26 cellular contexts compared by ENCODE assay signal in genomic region chr5:144315994-144316634, GRCh38.
DNase-seq lines count a peak whose midpoint lies in the region; ATAC-seq, FAIRE-seq and TF ChIP-seq lines count a peak whose summit lies in the region.
"Had no signal": no experiment of that assay in that cellular context is flagged by ENCODE, and none has a peak within 500 bp of the region (broad histone marks: within the 10 kb centered on the region; RNA-seq: fewer than 3 reads in every experiment).

No MANE protein-coding gene starts in this region.

- H3K4me3 ChIP-seq in Caco-2 (ENCODE audit: low read depth, low read length), result no peak overlapping the region
- H3K4me3 ChIP-seq in GM12878, result no peak overlapping the region
- no peak overlapping the region for H3K4me3 ChIP-seq in mucosa of descending colon
- H3K4me3 ChIP-seq in upper lobe of left lung, result no peak overlapping the region
- H3K4me3 ChIP-seq: ascending aorta, dorsolateral prefrontal cortex, skin epidermis, upper lobe of right lung had no signal

- H3K9me3 Mint-ChIP-seq in Caco-2 (ENCODE audit: unreplicated experiment) (no peaks in the 10 kb centered on the region), T-cell (no peaks in the 10 kb centered on the region)
- H3K9me3 Mint-ChIP-seq: activated naive CD8-positive, alpha-beta T cell treated with anti-CD3 and anti-CD28 coated beads for 36 hours; memory B cell had no signal

- 0 out of 2 replicates have a peak, but pooled peaks cover 4% of the 10 kb centered on the region for H3K9me3 ChIP-seq in Caco-2
- H3K9me3 ChIP-seq in GM12878 (replicated peaks; ENCODE audit: control insufficient read depth, insufficient read depth, low read length), result no peaks in the 10 kb centered on the region
- no peaks in the 10 kb centered on the region for H3K9me3 ChIP-seq in mucosa of descending colon
- no peaks in the 10 kb centered on the region for H3K9me3 ChIP-seq in upper lobe of left lung
- H3K9me3 ChIP-seq: ascending aorta, upper lobe of right lung had no signal

- peak overlapping the region; percentile 18 for H3K27ac Mint-ChIP-seq in Caco-2 (ENCODE audit: unreplicated experiment)
- no peak overlapping the region for H3K27ac Mint-ChIP-seq in T-cell
- H3K27ac Mint-ChIP-seq: activated CD8-positive, alpha-beta memory T cell treated with anti-CD3 and anti-CD28 coated beads, Interleukin-2, amount 10 ng/mL, durations not matched to agents 7 days and 5 days; activated naive CD8-positive, alpha-beta T cell treated with anti-CD3 and anti-CD28 coated beads for 36 hours; memory B cell; naive B cell had no signal

- RAD21 ChIA-PET in GM12878 (lab: Charles Lee; ENCODE audit: unreplicated experiment), result no interaction called here

- peak; percentile 45 to 47 for DNase-seq in Caco-2
- DNase-seq in NCI-H146 (lab: John Stamatoyannopoulos, UW), result peak; percentile 87
- no peak for DNase-seq in GM12878 (ENCODE audit: low read depth, low spot score)
- DNase-seq in mucosa of descending colon, result peak; percentile 29 to 80 (median 52)
- no peak for DNase-seq in ecto neural progenitor cell (ENCODE audit: low spot score)
- no peak for DNase-seq in upper lobe of left lung
- no peak for DNase-seq in T-cell
- DNase-seq: activated CD4-positive, alpha-beta T cell treated with anti-CD3 and anti-CD28 coated beads, Interleukin-2, amount 50 U/mL, for 1 hour; activated CD8-positive, alpha-beta memory T cell treated with anti-CD3 and anti-CD28 coated beads, Interleukin-2, amount 10 ng/mL, durations not matched to agents 7 days and 5 days; activated naive CD8-positive, alpha-beta T cell treated with anti-CD3 and anti-CD28 coated beads for 36 hours; central memory CD4-positive, alpha-beta T cell; dorsolateral prefrontal cortex; glutamatergic neuron; HCEC 1CT; naive B cell; NCI-H1048; stimulated activated CD4-positive, alpha-beta T cell treated with anti-CD3 and anti-CD28 coated beads, Interleukin-1b, Interleukin-23, amount 100 ng/mL, for 48 hours; upper lobe of right lung; WERI-Rb-1 had no signal

- H3K4me2 ChIP-seq in GM12878 (ENCODE audit: control insufficient read depth, insufficient read depth), result no peak overlapping the region

- POLR2A ChIA-PET in Caco-2 (lab: Charles Lee), result interaction anchor here (1.1 kb wide), 1 partner anchor 9 kb away, joined by 5 read pairs; no protein-coding TSS in a partner anchor
- POLR2A ChIA-PET in GM12878 (lab: Charles Lee), result interaction anchor here (0.8 kb wide), 1 partner anchor 639 kb away, joined by 4 read pairs; no protein-coding TSS in a partner anchor
- POLR2A ChIA-PET in T-cell (lab: Charles Lee), result no interaction called here

- H3K36me3 Mint-ChIP-seq in Caco-2 (ENCODE audit: insufficient read depth, unreplicated experiment) (no peaks in the 10 kb centered on the region), T-cell (no peaks in the 10 kb centered on the region)
- H3K36me3 Mint-ChIP-seq: activated CD8-positive, alpha-beta memory T cell treated with anti-CD3 and anti-CD28 coated beads, Interleukin-2, amount 10 ng/mL, durations not matched to agents 7 days and 5 days; activated naive CD8-positive, alpha-beta T cell treated with anti-CD3 and anti-CD28 coated beads for 36 hours; memory B cell; naive B cell had no signal

- H3K9ac ChIP-seq in GM12878 (ENCODE audit: control insufficient read depth, insufficient read depth, low read length), result no peak overlapping the region

- no peak for TF ChIP-seq RAD21 in GM12878 (IDR thresholded peaks at IDR 0.05; ENCODE audit: insufficient read depth, low read depth, low read length)

- H3K27me3 Mint-ChIP-seq in Caco-2 (ENCODE audit: insufficient read depth, unreplicated experiment) (no peaks in the 10 kb centered on the region), T-cell (peaks cover 0 to 9% of the 10 kb centered on the region in 2 donors)
- H3K27me3 Mint-ChIP-seq: activated CD8-positive, alpha-beta memory T cell treated with anti-CD3 and anti-CD28 coated beads, Interleukin-2, amount 10 ng/mL, durations not matched to agents 7 days and 5 days; activated naive CD8-positive, alpha-beta T cell treated with anti-CD3 and anti-CD28 coated beads for 36 hours; memory B cell had no signal

- H3K27ac ChIP-seq in GM12878 (ENCODE audit: control insufficient read depth, insufficient read depth) (no peak overlapping the region), upper lobe of left lung (no peak overlapping the region)
- H3K27ac ChIP-seq: ascending aorta, dorsolateral prefrontal cortex, HL-60, skin epidermis, upper lobe of right lung, WERI-Rb-1 had no signal

- H4K20me1 ChIP-seq in GM12878 (ENCODE audit: control insufficient read depth, insufficient read depth), result no peaks in the 10 kb centered on the region

- H3K4me1 ChIP-seq in Caco-2 (peaks cover 10% of the 10 kb centered on the region), GM12878 (ENCODE audit: control insufficient read depth, insufficient read depth, low read length) (no peaks in the 10 kb centered on the region), mucosa of descending colon (ENCODE audit: low read depth) (no peaks in the 10 kb centered on the region), upper lobe of left lung (no peaks in the 10 kb centered on the region)
- H3K4me1 ChIP-seq: ascending aorta, upper lobe of right lung had no signal

- H2AFZ ChIP-seq in GM12878 (ENCODE audit: control insufficient read depth, low read depth, low read length), result no peak overlapping the region

- TF ChIP-seq EP300 in GM12878 (IDR thresholded peaks at IDR 0.05; ENCODE audit: borderline replicate concordance in 1 of 2, control insufficient read depth in 1 of 2, low read depth in 2 of 2, low read length in 2 of 2) (no peak), upper lobe of left lung (IDR thresholded peaks at IDR 0.05) (no peak)

- H3K4me1 Mint-ChIP-seq in Caco-2 (ENCODE audit: low read depth, unreplicated experiment) (no peaks in the 10 kb centered on the region), T-cell (no peaks in the 10 kb centered on the region)
- H3K4me1 Mint-ChIP-seq: activated CD8-positive, alpha-beta memory T cell treated with anti-CD3 and anti-CD28 coated beads, Interleukin-2, amount 10 ng/mL, durations not matched to agents 7 days and 5 days; activated naive CD8-positive, alpha-beta T cell treated with anti-CD3 and anti-CD28 coated beads for 36 hours; memory B cell; naive B cell had no signal

- H3K27me3 ChIP-seq in Caco-2 (replicated peaks; ENCODE audit: control insufficient read depth, insufficient read depth, low read length) (no peaks in the 10 kb centered on the region), GM12878 (replicated peaks in 1 of 2; ENCODE audit: control insufficient read depth in 2 of 2, insufficient read depth in 2 of 2, low read length in 1 of 2) (no peaks in the 10 kb centered on the region), upper lobe of left lung (no peaks in the 10 kb centered on the region)
- H3K27me3 ChIP-seq: ascending aorta, dorsolateral prefrontal cortex, upper lobe of right lung had no signal

- 48% methylated on average over 11 of the region's 12 CpGs for WGBS in GM12878 (ENCODE audit: insufficient coverage, insufficient replicate concordance, low lambda C conversion rate, missing lambda C conversion rate)
- WGBS in upper lobe of left lung, 2 donors, result 91% methylated on average over 12 of the region's 12 CpGs

- BruUV-seq in Caco-2 (replicated peaks; lab: Mats Ljungman, UMichigan), result no TSS peak
- no TSS peak for BruUV-seq in GM12878 (replicated peaks; lab: Mats Ljungman, UMichigan)

- TF ChIP-seq CTCF in Caco-2 (IDR thresholded peaks at IDR 0.05; ENCODE audit: insufficient read depth in 1 of 2, low read depth in 1 of 2, low read length in 1 of 2, severe bottlenecking in 1 of 2, unreplicated experiment in 1 of 2) (no peak), GM12878 (IDR thresholded peaks at IDR 0.05 in 2 of 3, conservative IDR thresholded peaks at IDR 0.05 in 1 of 3; ENCODE audit: control insufficient read depth in 2 of 3, extremely low read depth in 1 of 3, insufficient read depth in 1 of 3, low read depth in 3 of 3, low read length in 3 of 3) (no peak), mucosa of descending colon (IDR thresholded peaks at IDR 0.05) (no peak), upper lobe of left lung (IDR thresholded peaks at IDR 0.05) (no peak)

- intact Hi-C loops in Caco-2 (cut with micrococcal nuclease; ENCODE audit: unreplicated experiment), result loop anchor here (2.0 kb wide), 1 partner anchor 35 kb away; no protein-coding TSS in a partner anchor
- intact Hi-C loops in GM12878 (cut with micrococcal nuclease; ENCODE audit: unreplicated experiment), result no loop called here
- intact Hi-C loops in mucosa of descending colon (cut with DNase I, micrococcal nuclease), result no loop called here

- CTCF ChIA-PET in Caco-2 (lab: Charles Lee), result no interaction called here
- CTCF ChIA-PET in GM12878 (lab: Yijun Ruan, JAX), result no interaction called here
- CTCF ChIA-PET in T-cell (lab: Charles Lee), result no interaction called here

- ATAC-seq in GM12878 (no peak), mucosa of descending colon (peak; percentile 99), GM18870 (IDR thresholded peaks at IDR 0.05; ENCODE audit: unreplicated experiment) (no peak), upper lobe of left lung (ENCODE audit: low FRiP score in 2 of 2) (no peak), T-cell (replicated peaks in 1 of 4) (no peak)
- ATAC-seq: activated CD8-positive, alpha-beta memory T cell treated with anti-CD3 and anti-CD28 coated beads, Interleukin-2, amount 10 ng/mL, durations not matched to agents 7 days and 5 days; SK-N-SH treated with all-trans-retinoic acid at 6 μM for 48 hours; upper lobe of right lung had no signal

- no peaks in the 10 kb centered on the region for H3K36me3 ChIP-seq in Caco-2 (ENCODE audit: control insufficient read depth, insufficient read depth, low read length)
- no peaks in the 10 kb centered on the region for H3K36me3 ChIP-seq in GM12878 (ENCODE audit: control insufficient read depth in 2 of 2, insufficient read depth in 2 of 2, low read length in 1 of 2)
- no peaks in the 10 kb centered on the region for H3K36me3 ChIP-seq in mucosa of descending colon (ENCODE audit: low read depth)
- no peaks in the 10 kb centered on the region for H3K36me3 ChIP-seq in upper lobe of left lung
- H3K36me3 ChIP-seq: ascending aorta, upper lobe of right lung, WERI-Rb-1 had no signal

- in situ Hi-C loops in GM12878 (cut with MboI), result no loop called here

- SMC1A ChIA-PET in GM12878 (lab: Charles Lee; ENCODE audit: uncharacterized antibody, unreplicated experiment), result no interaction called here

- no peak for TF ChIP-seq POLR2A in GM12878 (IDR thresholded peaks at IDR 0.05; ENCODE audit: low read depth, low read length)
- TF ChIP-seq POLR2A in upper lobe of left lung (IDR thresholded peaks at IDR 0.05), result no peak

- no peak overlapping the region for H3K4me3 Mint-ChIP-seq in Caco-2 (ENCODE audit: unreplicated experiment)
- no peak overlapping the region for H3K4me3 Mint-ChIP-seq in T-cell
- H3K4me3 Mint-ChIP-seq: activated CD8-positive, alpha-beta memory T cell treated with anti-CD3 and anti-CD28 coated beads, Interleukin-2, amount 10 ng/mL, durations not matched to agents 7 days and 5 days; activated naive CD8-positive, alpha-beta T cell treated with anti-CD3 and anti-CD28 coated beads for 36 hours; memory B cell; naive B cell had no signal

- FAIRE-seq in GM12878 (lab: Jason Lieb, UNC), result peak; percentile 18
- FAIRE-seq: GM12892 had no signal

- H3K79me2 ChIP-seq in GM12878 (ENCODE audit: control insufficient read depth, insufficient read depth, low read length), result no peaks in the 10 kb centered on the region

Comparison
In these comparisons a context has a peak if more than half of its experiments do, and no peak if none do; other contexts are left out.
1. DNase-seq: peak in Caco-2 (2 of 2), NCI-H146 (single experiment) and mucosa of descending colon (3 of 3); none in GM12878 (single experiment), ecto neural progenitor cell (single experiment), upper lobe of left lung (0 of 2) and T-cell (0 of 34).
2. POLR2A ChIA-PET loops: an anchor here in Caco-2 (1.1 kb wide) and GM12878 (0.8 kb wide); none called in T-cell.